8 cellular contexts compared by ENCODE assay signal in genomic region chr14:80356413-80356812, GRCh38.
DNase-seq lines count a peak whose midpoint lies in the region; ATAC-seq and TF ChIP-seq lines count a peak whose summit lies in the region.
"Had no signal": no experiment of that assay in that cellular context is flagged by ENCODE, and none has a peak within 500 bp of the region (broad histone marks: within the 10 kb centered on the region; RNA-seq: fewer than 3 reads in every experiment).

No MANE protein-coding gene starts in this region.

- peak; percentile 30; the same call in 1 of the 3 replicates for TF ChIP-seq CTCF in GM12872 (IDR thresholded peaks at IDR 0.05; ENCODE audit: insufficient read depth, low read depth, low read length)
- TF ChIP-seq CTCF in astrocyte of the spinal cord (IDR thresholded peaks at IDR 0.05; ENCODE audit: low read depth, low read length), result peak; percentile 69
- TF ChIP-seq CTCF in nephron (IDR thresholded peaks at IDR 0.05; ENCODE audit: unreplicated experiment in 3 of 3), result peak; percentile 29 to 58 (median 47)
- no peak for TF ChIP-seq CTCF in prostate gland (IDR thresholded peaks at IDR 0.05)

- intact Hi-C loops in prostate gland (cut with DNase I), result no loop called here

- in situ Hi-C loops in astrocyte of the spinal cord (cut with HindIII; ENCODE audit: low sequenced_read_pairs), result no loop called here

- no peaks in the 10 kb centered on the region for H3K9me3 ChIP-seq in prostate gland
- H3K9me3 ChIP-seq: neutrophil had no signal

- DNase-seq in NCI-H1417 treated with DMSO at 0.1 percent for 48 hours (lab: John Stamatoyannopoulos, UW) (peak; percentile 10), astrocyte of the spinal cord (ENCODE audit: low read depth, low spot score) (peak; percentile 33), prostate gland (ENCODE audit: low spot score) (no peak)
- DNase-seq in activated effector memory CD4-positive, alpha-beta T cell treated with Interleukin-2 at 50 U/mL for 16 hours, result no peak

- WGBS in prostate gland, result 88% methylated on average over 2 of the region's 2 CpGs

- H3K27ac ChIP-seq in prostate gland, result no peak overlapping the region
- H3K27ac ChIP-seq: neutrophil had no signal

- H3K4me1 Mint-ChIP-seq in nephron, result no peaks in the 10 kb centered on the region

- H3K4me3 ChIP-seq in astrocyte of the spinal cord (ENCODE audit: low read depth, low read length), result no peak overlapping the region
- H3K4me3 ChIP-seq in prostate gland, result no peak overlapping the region

- H3K27me3 ChIP-seq in prostate gland (replicated peaks; ENCODE audit: insufficient read depth), result no peaks in the 10 kb centered on the region
- H3K27me3 ChIP-seq: neutrophil had no signal

- no peaks in the 10 kb centered on the region for H3K9me3 Mint-ChIP-seq in nephron

- TF ChIP-seq POLR2A in prostate gland (IDR thresholded peaks at IDR 0.05), result no peak

- H3K4me3 Mint-ChIP-seq in nephron, result no peak overlapping the region

- no peaks in the 10 kb centered on the region for H3K4me1 ChIP-seq in prostate gland (replicated peaks)

- H3K36me3 Mint-ChIP-seq in nephron (ENCODE audit: low read depth), result no peaks in the 10 kb centered on the region

- no peak for ATAC-seq in GM18858 (IDR thresholded peaks at IDR 0.05; ENCODE audit: unreplicated experiment)

- H3K27ac Mint-ChIP-seq in nephron, result peak overlapping the region in 1 of 3 experiments; percentile 5

- H3K36me3 ChIP-seq in prostate gland, result no peaks in the 10 kb centered on the region
- H3K36me3 ChIP-seq: neutrophil had no signal

- H3K27me3 Mint-ChIP-seq in nephron (ENCODE audit: low read depth), result no peaks in the 10 kb centered on the region

Comparison
In these comparisons a context has a peak if more than half of its experiments do, and no peak if none do; other contexts are left out.
1. CTCF ChIP-seq: peak in GM12872 (single experiment), astrocyte of the spinal cord (single experiment) and nephron (3 of 3); none in prostate gland (0 of 4).
2. DNase-seq: peak in NCI-H1417 treated with DMSO at 0.1 percent for 48 hours (single experiment) and astrocyte of the spinal cord (single experiment); none in activated effector memory CD4-positive, alpha-beta T cell treated with Interleukin-2 at 50 U/mL for 16 hours (single experiment) and prostate gland (single experiment).